ENCODE assay signal across 1 cellular context in the genomic region with DNA sequence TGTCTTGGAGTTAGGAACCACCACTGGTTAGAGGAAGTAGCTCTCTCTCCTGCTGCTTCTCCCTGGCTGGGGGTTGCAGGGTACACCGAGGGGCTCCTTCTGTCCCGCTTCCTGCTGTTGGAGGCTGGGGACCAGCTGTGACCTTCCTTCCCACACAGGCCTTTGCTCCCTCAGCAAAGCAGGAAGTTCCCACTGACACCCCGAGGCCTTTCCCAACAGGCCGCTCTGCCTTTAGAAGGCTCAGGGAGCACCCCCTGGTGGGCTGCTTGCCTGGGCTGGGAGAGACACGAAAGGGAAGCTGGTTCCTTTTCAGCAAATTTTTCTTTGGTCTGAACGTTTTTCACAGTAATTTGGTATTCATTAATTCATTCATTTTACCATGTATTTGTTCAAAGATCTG.
TF ChIP-seq lines count a peak whose summit lies in the region.

No MANE protein-coding gene starts in this region.

TF ChIP-seq in HepG2, 621 proteins besides CTCF, POLR2A, EP300 and RAD21 (continued from another document):
- TF ChIP-seq, protein P1, sequence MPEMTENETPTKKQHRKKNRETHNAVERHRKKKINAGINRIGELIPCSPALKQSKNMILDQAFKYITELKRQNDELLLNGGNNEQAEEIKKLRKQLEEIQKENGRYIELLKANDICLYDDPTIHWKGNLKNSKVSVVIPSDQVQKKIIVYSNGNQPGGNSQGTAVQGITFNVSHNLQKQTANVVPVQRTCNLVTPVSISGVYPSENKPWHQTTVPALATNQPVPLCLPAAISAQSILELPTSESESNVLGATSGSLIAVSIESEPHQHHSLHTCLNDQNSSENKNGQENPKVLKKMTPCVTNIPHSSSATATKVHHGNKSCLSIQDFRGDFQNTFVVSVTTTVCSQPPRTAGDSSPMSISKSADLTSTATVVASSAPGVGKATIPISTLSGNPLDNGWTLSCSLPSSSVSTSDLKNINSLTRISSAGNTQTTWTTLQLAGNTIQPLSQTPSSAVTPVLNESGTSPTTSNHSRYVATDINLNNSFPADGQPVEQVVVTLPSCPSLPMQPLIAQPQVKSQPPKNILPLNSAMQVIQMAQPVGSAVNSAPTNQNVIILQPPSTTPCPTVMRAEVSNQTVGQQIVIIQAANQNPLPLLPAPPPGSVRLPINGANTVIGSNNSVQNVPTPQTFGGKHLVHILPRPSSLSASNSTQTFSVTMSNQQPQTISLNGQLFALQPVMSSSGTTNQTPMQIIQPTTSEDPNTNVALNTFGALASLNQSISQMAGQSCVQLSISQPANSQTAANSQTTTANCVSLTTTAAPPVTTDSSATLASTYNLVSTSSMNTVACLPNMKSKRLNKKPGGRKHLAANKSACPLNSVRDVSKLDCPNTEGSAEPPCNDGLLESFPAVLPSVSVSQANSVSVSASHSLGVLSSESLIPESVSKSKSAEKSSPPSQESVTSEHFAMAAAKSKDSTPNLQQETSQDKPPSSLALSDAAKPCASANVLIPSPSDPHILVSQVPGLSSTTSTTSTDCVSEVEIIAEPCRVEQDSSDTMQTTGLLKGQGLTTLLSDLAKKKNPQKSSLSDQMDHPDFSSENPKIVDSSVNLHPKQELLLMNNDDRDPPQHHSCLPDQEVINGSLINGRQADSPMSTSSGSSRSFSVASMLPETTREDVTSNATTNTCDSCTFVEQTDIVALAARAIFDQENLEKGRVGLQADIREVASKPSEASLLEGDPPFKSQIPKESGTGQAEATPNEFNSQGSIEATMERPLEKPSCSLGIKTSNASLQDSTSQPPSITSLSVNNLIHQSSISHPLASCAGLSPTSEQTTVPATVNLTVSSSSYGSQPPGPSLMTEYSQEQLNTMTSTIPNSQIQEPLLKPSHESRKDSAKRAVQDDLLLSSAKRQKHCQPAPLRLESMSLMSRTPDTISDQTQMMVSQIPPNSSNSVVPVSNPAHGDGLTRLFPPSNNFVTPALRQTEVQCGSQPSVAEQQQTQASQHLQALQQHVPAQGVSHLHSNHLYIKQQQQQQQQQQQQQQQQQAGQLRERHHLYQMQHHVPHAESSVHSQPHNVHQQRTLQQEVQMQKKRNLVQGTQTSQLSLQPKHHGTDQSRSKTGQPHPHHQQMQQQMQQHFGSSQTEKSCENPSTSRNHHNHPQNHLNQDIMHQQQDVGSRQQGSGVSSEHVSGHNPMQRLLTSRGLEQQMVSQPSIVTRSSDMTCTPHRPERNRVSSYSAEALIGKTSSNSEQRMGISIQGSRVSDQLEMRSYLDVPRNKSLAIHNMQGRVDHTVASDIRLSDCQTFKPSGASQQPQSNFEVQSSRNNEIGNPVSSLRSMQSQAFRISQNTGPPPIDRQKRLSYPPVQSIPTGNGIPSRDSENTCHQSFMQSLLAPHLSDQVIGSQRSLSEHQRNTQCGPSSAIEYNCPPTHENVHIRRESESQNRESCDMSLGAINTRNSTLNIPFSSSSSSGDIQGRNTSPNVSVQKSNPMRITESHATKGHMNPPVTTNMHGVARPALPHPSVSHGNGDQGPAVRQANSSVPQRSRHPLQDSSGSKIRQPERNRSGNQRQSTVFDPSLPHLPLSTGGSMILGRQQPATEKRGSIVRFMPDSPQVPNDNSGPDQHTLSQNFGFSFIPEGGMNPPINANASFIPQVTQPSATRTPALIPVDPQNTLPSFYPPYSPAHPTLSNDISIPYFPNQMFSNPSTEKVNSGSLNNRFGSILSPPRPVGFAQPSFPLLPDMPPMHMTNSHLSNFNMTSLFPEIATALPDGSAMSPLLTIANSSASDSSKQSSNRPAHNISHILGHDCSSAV (CRISPR knock-in tag; IDR thresholded peaks at IDR 0.05; ENCODE audit: borderline replicate concordance) = no peak
- TF ChIP-seq ZFY (CRISPR knock-in tag; IDR thresholded peaks at IDR 0.05) = peak; percentile 54
- no peak for TF ChIP-seq MTA1 (CRISPR knock-in tag; IDR thresholded peaks at IDR 0.05; ENCODE audit: borderline replicate concordance)
- TF ChIP-seq, protein P2, sequence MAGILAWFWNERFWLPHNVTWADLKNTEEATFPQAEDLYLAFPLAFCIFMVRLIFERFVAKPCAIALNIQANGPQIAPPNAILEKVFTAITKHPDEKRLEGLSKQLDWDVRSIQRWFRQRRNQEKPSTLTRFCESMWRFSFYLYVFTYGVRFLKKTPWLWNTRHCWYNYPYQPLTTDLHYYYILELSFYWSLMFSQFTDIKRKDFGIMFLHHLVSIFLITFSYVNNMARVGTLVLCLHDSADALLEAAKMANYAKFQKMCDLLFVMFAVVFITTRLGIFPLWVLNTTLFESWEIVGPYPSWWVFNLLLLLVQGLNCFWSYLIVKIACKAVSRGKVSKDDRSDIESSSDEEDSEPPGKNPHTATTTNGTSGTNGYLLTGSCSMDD (CRISPR knock-in tag; IDR thresholded peaks at IDR 0.05) = no peak
- no peak for TF ChIP-seq JDP2 (CRISPR knock-in tag; IDR thresholded peaks at IDR 0.05; ENCODE audit: borderline replicate concordance)
- no peak for TF ChIP-seq GABPA (IDR thresholded peaks at IDR 0.05; ENCODE audit: low read depth, low read length)
- 0 out of 2 replicates have a peak, but pooled peaks have one; percentile 16 for TF ChIP-seq GABPA (CRISPR knock-in tag; IDR thresholded peaks at IDR 0.05; ENCODE audit: low read depth)
- peak; percentile 65 for TF ChIP-seq STAG1 (CRISPR knock-in tag; IDR thresholded peaks at IDR 0.05)
- peak; percentile 72 for TF ChIP-seq ELF3 (CRISPR knock-in tag; IDR thresholded peaks at IDR 0.05)
- TF ChIP-seq ZNF713 (CRISPR knock-in tag; IDR thresholded peaks at IDR 0.05) = no peak
- 0 out of 2 replicates have a peak, but pooled peaks have one; percentile 32 for TF ChIP-seq GABPB1 (CRISPR knock-in tag; IDR thresholded peaks at IDR 0.05)
- peak; percentile 60 for TF ChIP-seq ELF1 (CRISPR knock-in tag; IDR thresholded peaks at IDR 0.05)
- TF ChIP-seq ZBTB38 (CRISPR knock-in tag; IDR thresholded peaks at IDR 0.05) = no peak
TF ChIP-seq in HepG2: peak in this region for 8.
